Comparison of ENCODE assay signal across 8 cellular contexts in genomic region chrX:44542567-44543325, GRCh38. TPM values are rescaled to one million over a fixed set of nuclear protein-coding genes. Genes with fewer than 3 reads are reported as not detected.
DNase-seq lines count a peak whose midpoint lies in the region; ATAC-seq, FAIRE-seq and TF ChIP-seq lines count a peak whose summit lies in the region.

Gene FUNDC1 (minus strand): TSS chrX:44542859. CDS start chrX:44542832, 27 bp downstream.

- peaks cover 10% of the 10 kb centered on the region; the same call in 1 of the 2 replicates for H3K4me1 ChIP-seq in HUES64 (ENCODE audit: insufficient read depth, low read length)
- peaks cover 12% of the 10 kb centered on the region for H3K4me1 ChIP-seq in OCI-LY3 (ENCODE audit: low read length)
- peaks cover 18% of the 10 kb centered on the region for H3K4me1 ChIP-seq in mononuclear cell (ENCODE audit: insufficient read depth, low read length)

- H3K27me3 ChIP-seq in HUES64 (ENCODE audit: insufficient read depth, low read length), result no peaks in the 10 kb centered on the region
- no peaks in the 10 kb centered on the region for H3K27me3 ChIP-seq in OCI-LY3 (ENCODE audit: low read depth, low read length)
- H3K27me3 ChIP-seq in mononuclear cell (ENCODE audit: insufficient read depth, low read length), result no peaks in the 10 kb centered on the region

- DNase-seq in D721Med (ENCODE audit: insufficient read length, low spot score), result no peak
- DNase-seq in activated T-cell treated with anti-CD3 and anti-CD28 coated beads for 24 hours (ENCODE audit: low read depth), result peak; percentile 83
- DNase-seq in epidermal melanocyte (ENCODE audit: insufficient read length, low spot score), result peak; percentile 73
- peak; percentile 80 for DNase-seq in stimulated activated CD8-positive, alpha-beta memory T cell treated with anti-CD3 and anti-CD28 coated beads, Interleukin-4, amount 100 ng/mL, for 1 hour (ENCODE audit: low read depth in 2 of 2, low spot score in 1 of 2)

- H3K27ac ChIP-seq in HUES64 (ENCODE audit: low read depth, low read length), result peak within 1 kb of the TSS; percentile 57
- peak within 1 kb of the TSS; percentile 52 for H3K27ac ChIP-seq in OCI-LY3 (ENCODE audit: low read length)

- no peaks in the 10 kb centered on the region for H3K9me3 ChIP-seq in HUES64 (ENCODE audit: insufficient read depth, low read depth, low read length)
- H3K9me3 ChIP-seq in OCI-LY3 (ENCODE audit: insufficient read depth, low read length), result no peaks in the 10 kb centered on the region
- no peaks in the 10 kb centered on the region for H3K9me3 ChIP-seq in mononuclear cell (ENCODE audit: low read depth, low read length)

- FAIRE-seq in D721Med (lab: Jason Lieb, UNC), result peak; percentile 84

- H3K4me3 ChIP-seq in HUES64 (ENCODE audit: low read length), result peak within 1 kb of the TSS; percentile 82
- H3K4me3 ChIP-seq in OCI-LY3 (ENCODE audit: low read length), result peak within 1 kb of the TSS; percentile 96
- H3K4me3 ChIP-seq in mononuclear cell (ENCODE audit: low read length), result peak within 1 kb of the TSS; percentile 76

- peak within 1 kb of the TSS; percentile 87 for H3K9ac ChIP-seq in HUES64 (ENCODE audit: low read depth, low read length)
- peak within 1 kb of the TSS; percentile 92 for H3K9ac ChIP-seq in OCI-LY3 (ENCODE audit: low read length)

- ATAC-seq in GM21447 (IDR thresholded peaks at IDR 0.05; ENCODE audit: unreplicated experiment), result peak; percentile 98

- 1% methylated on average over 31 of the region's 35 CpGs for WGBS in HUES64

- peaks cover 12% of the 10 kb centered on the region; the same call in 1 of the 2 replicates for H3K36me3 ChIP-seq in HUES64 (ENCODE audit: insufficient read depth, low read length)
- no peaks in the 10 kb centered on the region for H3K36me3 ChIP-seq in OCI-LY3 (replicated peaks; ENCODE audit: low read depth, low read length)

- TF ChIP-seq CTCF in D721Med (IDR thresholded peaks at IDR 0.05; ENCODE audit: insufficient read depth, missing control alignments) (peak; percentile 14), OCI-LY3 (IDR thresholded peaks at IDR 0.05; ENCODE audit: low read depth, low read length) (peak; percentile 53)

- H3K4me2 ChIP-seq in OCI-LY3 (ENCODE audit: low read length), result peak within 1 kb of the TSS; percentile 97

- H3K79me2 ChIP-seq in OCI-LY3 (ENCODE audit: low read length), result peaks cover 11% of the 10 kb centered on the region

- no peaks in the 10 kb centered on the region for H4K20me1 ChIP-seq in OCI-LY3 (ENCODE audit: insufficient read depth, low read length)

- peak within 1 kb of the TSS; percentile 94 for H2AFZ ChIP-seq in OCI-LY3 (ENCODE audit: low read depth, low read length)

RNA-seq across cellular contexts. Expression of gene FUNDC1, which starts in this region (rescaled TPM):
- polyA plus RNA-seq in HUES64 (2013, experiment 1 of 2), result 17.8 TPM
- 21.4 TPM for polyA plus RNA-seq in HUES64 (2013, experiment 2 of 2)
- total RNA-seq in mononuclear cell, result 12.5 TPM
